In genomic region chrX:46642145-46642544, GRCh38 we compare ENCODE assay signal across 1 cellular context.
TF ChIP-seq lines count a peak whose summit lies in the region.

No MANE protein-coding gene starts in this region.

TF ChIP-seq in HCT116, 20 proteins besides CTCF, POLR2A, EP300 and RAD21 (continued from another document):
- TF ChIP-seq ZBTB33 (IDR thresholded peaks at IDR 0.05; ENCODE audit: extremely low read depth, insufficient replicate concordance, low read length) = no peak
- no peak for TF ChIP-seq YY1 (IDR thresholded peaks at IDR 0.05; ENCODE audit: extremely low read depth, insufficient replicate concordance, low read depth, low read length)
- no peak for TF ChIP-seq TCF7L2 (IDR thresholded peaks at IDR 0.05; ENCODE audit: borderline replicate concordance, extremely low read depth, insufficient read depth, insufficient read length)
- no peak for TF ChIP-seq REST (IDR thresholded peaks at IDR 0.05; ENCODE audit: low read depth)
